Comparison of ENCODE assay signal across 32 cellular contexts in the genomic region with DNA sequence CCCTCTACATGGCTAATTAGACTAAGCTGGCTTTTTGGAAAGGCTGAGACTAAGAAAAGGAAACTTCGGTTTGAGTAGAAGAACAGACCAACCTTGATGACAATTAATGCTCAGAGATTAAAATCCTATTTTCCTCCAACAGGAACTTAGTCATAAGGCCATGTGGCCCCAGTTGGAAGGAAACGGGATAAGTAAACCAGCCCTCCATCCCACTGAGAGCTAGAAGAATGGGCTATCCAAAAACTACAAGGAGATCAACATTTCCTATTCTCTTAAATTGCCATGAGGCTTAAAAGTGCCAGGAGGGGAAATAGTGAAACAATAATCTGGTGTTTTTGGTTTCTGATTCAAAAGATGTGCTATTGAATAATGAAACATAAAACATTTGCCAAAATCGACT.
"Had no signal": no experiment of that assay in that cellular context is flagged by ENCODE, and none has a peak within 500 bp of the region (broad histone marks: within the 10 kb centered on the region; RNA-seq: fewer than 3 reads in every experiment).

No MANE protein-coding gene starts in this region.

- DNase-seq: activated effector memory CD4-positive, alpha-beta T cell treated with anti-CD3 and anti-CD28 coated beads, Interleukin-2, amount 50 U/mL, for 16 hours; activated effector memory CD4-positive, alpha-beta T cell treated with Interleukin-2 at 50 U/mL for 16 hours; activated gamma-delta T cell; activated gamma-delta T cell treated with Interleukin-2 at 50 U/mL for 16 hours; activated naive CD4-positive, alpha-beta T cell; activated naive CD4-positive, alpha-beta T cell treated with anti-CD3 and anti-CD28 coated beads for 36 hours; activated naive CD4-positive, alpha-beta T cell treated with anti-CD3 and anti-CD28 coated beads, Interleukin-2, amount 10 ng/mL, durations not matched to agents 7 days and 5 days; activated naive CD4-positive, alpha-beta T cell treated with anti-CD3 and anti-CD28 coated beads, Interleukin-2, amount 50 U/mL, for 16 hours; activated naive CD4-positive, alpha-beta T cell treated with Interleukin-2 at 50 U/mL for 16 hours; activated naive CD8-positive, alpha-beta T cell treated with anti-CD3 and anti-CD28 coated beads for 36 hours; activated naive CD8-positive, alpha-beta T cell treated with anti-CD3 and anti-CD28 coated beads, Interleukin-2, amount 10 ng/mL, durations not matched to agents 7 days and 5 days; activated naive CD8-positive, alpha-beta T cell treated with anti-CD3 and anti-CD28 coated beads, Interleukin-2, amount 50 U/mL, for 24 hours; activated T-cell treated with anti-CD3 and anti-CD28 coated beads, Interleukin-2, amount 50 U/mL, for 4 hours; activated T-cell treated with anti-CD3 and anti-CD28 coated beads, Interleukin-2, amount 50 U/mL, for 48 hours; activated T-cell treated with anti-CD3 and anti-CD28 coated beads, Interleukin-2, amount 50 U/mL, for 72 hours; adrenal gland; amniotic stem cell; amygdala; anterior cingulate cortex; aorta; body of pancreas; brain microvascular endothelial cell; caudate nucleus; central memory CD4-positive, alpha-beta T cell; cerebellar nuclear complex had no signal

- H3K36me3 ChIP-seq: adrenal gland, ascending aorta, brain microvascular endothelial cell, breast epithelium, cardiac muscle cell had no signal

- H3K4me1 ChIP-seq: adrenal gland, ascending aorta, body of pancreas, breast epithelium had no signal

- FAIRE-seq: astrocyte, bronchial epithelial cell had no signal

- H3K27me3 ChIP-seq: adrenal gland, ascending aorta, body of pancreas, brain microvascular endothelial cell, breast epithelium, cardiac muscle cell had no signal

- ATAC-seq: activated naive CD4-positive, alpha-beta T cell treated with anti-CD3 and anti-CD28 coated beads, Interleukin-2, amount 50 U/mL, for 72 hours; activated naive CD8-positive, alpha-beta T cell treated with anti-CD3 and anti-CD28 coated beads, Interleukin-2, amount 50 U/mL, for 24 hours; activated T-cell treated with anti-CD3 and anti-CD28 coated beads, Interleukin-2, amount 50 U/mL, for 4 hours; activated T-cell treated with anti-CD3 and anti-CD28 coated beads, Interleukin-2, amount 50 U/mL, for 72 hours; activated T-helper 17 cell treated with anti-CD3 and anti-CD28 coated beads, Interleukin-2, amount 50 U/mL, for 72 hours; body of pancreas had no signal

- H3K9me3 ChIP-seq: adrenal gland, ascending aorta, body of pancreas, breast epithelium had no signal

- H3K27ac ChIP-seq: adrenal gland, ascending aorta, body of pancreas, brain microvascular endothelial cell, breast epithelium, cardiac muscle cell had no signal

- H3K4me3 ChIP-seq: adrenal gland, ascending aorta, body of pancreas, breast epithelium, cardiac muscle cell had no signal
